Comparison of ENCODE assay signal across 12 cellular contexts in the genomic region with DNA sequence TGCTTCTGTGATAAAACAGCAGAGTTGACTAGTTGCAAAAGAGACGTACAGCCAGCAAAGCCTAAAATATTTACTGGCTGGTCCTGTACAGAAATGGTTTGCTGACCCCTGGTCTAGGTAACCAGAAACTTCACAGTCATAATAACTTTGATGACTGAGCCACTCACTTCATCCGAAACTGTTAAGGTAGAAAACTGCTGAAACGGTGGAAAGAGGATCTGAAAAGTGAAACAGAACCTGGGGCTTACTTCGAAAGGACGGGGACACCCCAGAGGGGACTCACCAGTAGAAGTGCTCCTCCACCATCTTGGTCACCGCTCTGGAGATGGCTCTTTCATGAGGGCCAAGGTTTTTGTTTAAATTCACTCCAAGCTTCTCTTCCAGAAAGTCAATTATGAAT. TPM values are rescaled to one million over a fixed set of nuclear protein-coding genes. Genes with fewer than 3 reads are reported as not detected.
DNase-seq lines count a peak whose midpoint lies in the region; ATAC-seq, FAIRE-seq and TF ChIP-seq lines count a peak whose summit lies in the region.
"Had no signal": no experiment of that assay in that cellular context is flagged by ENCODE, and none has a peak within 500 bp of the region (broad histone marks: within the 10 kb centered on the region; RNA-seq: fewer than 3 reads in every experiment).

No MANE protein-coding gene starts in this region.

- FAIRE-seq in urothelium cell line (lab: Jason Lieb, UNC), result no peak
- FAIRE-seq: astrocyte had no signal

- ATAC-seq in GM18505 (IDR thresholded peaks at IDR 0.05; ENCODE audit: unreplicated experiment), result peak; percentile 89
- peak; percentile 91 for ATAC-seq in GM19467 (IDR thresholded peaks at IDR 0.05; ENCODE audit: unreplicated experiment)
- ATAC-seq in HG02885 (IDR thresholded peaks at IDR 0.05; ENCODE audit: poor library complexity, unreplicated experiment), result peak; percentile 93
- peak; percentile 92 for ATAC-seq in HG03558 (IDR thresholded peaks at IDR 0.05; ENCODE audit: extremely low read depth, unreplicated experiment)

- peaks cover 5% of the 10 kb centered on the region for H3K4me1 Mint-ChIP-seq in endodermal cell

- H3K4me1 ChIP-seq in endodermal cell (ENCODE audit: control insufficient read depth, insufficient read depth, low read length), result no peaks in the 10 kb centered on the region

- H3K4me3 ChIP-seq in endodermal cell (ENCODE audit: low read length), result no peak overlapping the region
- H3K4me3 ChIP-seq: sigmoid colon had no signal

- H3K27me3 ChIP-seq in endodermal cell (ENCODE audit: control insufficient read depth, insufficient read depth, low read length, poor library complexity, severe bottlenecking), result no peaks in the 10 kb centered on the region
- H3K27me3 ChIP-seq: sigmoid colon had no signal

- H3K27ac Mint-ChIP-seq in endodermal cell, result no peak overlapping the region

- no peak for DNase-seq in endodermal cell
- DNase-seq in NCI-H510A (lab: John Stamatoyannopoulos, UW), result no peak
- no peak for DNase-seq in islet precursor cell
- DNase-seq in urothelium cell line (ENCODE audit: low spot score), result no peak
- DNase-seq: AML-193, NCI-H1092 treated with DMSO at 0.1 percent for 48 hours, sigmoid colon had no signal

- H3K9me3 ChIP-seq in endodermal cell (ENCODE audit: control insufficient read depth, low read length), result no peaks in the 10 kb centered on the region
- H3K9me3 ChIP-seq: sigmoid colon had no signal

- no peak for TF ChIP-seq POLR2A in GM18505 (IDR thresholded peaks at IDR 0.05; ENCODE audit: borderline replicate concordance, extremely low read depth, insufficient read depth, insufficient read length)

- no peaks in the 10 kb centered on the region for H3K36me3 Mint-ChIP-seq in endodermal cell (ENCODE audit: low read depth)

- no peaks in the 10 kb centered on the region for H3K27me3 Mint-ChIP-seq in endodermal cell (ENCODE audit: insufficient read depth)

- H3K9ac ChIP-seq in endodermal cell (ENCODE audit: extremely low read depth, low read length, poor library complexity, severe bottlenecking), result no peak overlapping the region

- H3K4me3 Mint-ChIP-seq in endodermal cell, result no peak overlapping the region

- no peak for TF ChIP-seq CTCF in endodermal cell (conservative IDR thresholded peaks at IDR 0.05)

- no peaks in the 10 kb centered on the region for H3K9me3 Mint-ChIP-seq in endodermal cell

- 93 to 96% methylated on average over 5 to 6 of the region's 6 CpGs for WGBS in endodermal cell (ENCODE audit: insufficient coverage in 1 of 2, insufficient read length in 1 of 2), 2 experiments

- H3K27ac ChIP-seq in endodermal cell (ENCODE audit: low read depth, low read length), result no peak overlapping the region

- H3K36me3 ChIP-seq in endodermal cell (ENCODE audit: control insufficient read depth, insufficient read depth, low read length), result no peaks in the 10 kb centered on the region

RNA-seq across cellular contexts. Expression of a gene that starts 16.4 kb away (rescaled TPM):
- total RNA-seq in endodermal cell, result 10 to 100 TPM in 1 of 2 donors, 1 to 10 TPM in 1; 8.8 to 19.5 TPM
- polyA plus RNA-seq in endodermal cell (2013, experiment 1 of 2), result 15.1 TPM
- 12.5 TPM for polyA plus RNA-seq in endodermal cell (2013, experiment 2 of 2)
